ENCODE assay signal across 21 cellular contexts in the genomic region with DNA sequence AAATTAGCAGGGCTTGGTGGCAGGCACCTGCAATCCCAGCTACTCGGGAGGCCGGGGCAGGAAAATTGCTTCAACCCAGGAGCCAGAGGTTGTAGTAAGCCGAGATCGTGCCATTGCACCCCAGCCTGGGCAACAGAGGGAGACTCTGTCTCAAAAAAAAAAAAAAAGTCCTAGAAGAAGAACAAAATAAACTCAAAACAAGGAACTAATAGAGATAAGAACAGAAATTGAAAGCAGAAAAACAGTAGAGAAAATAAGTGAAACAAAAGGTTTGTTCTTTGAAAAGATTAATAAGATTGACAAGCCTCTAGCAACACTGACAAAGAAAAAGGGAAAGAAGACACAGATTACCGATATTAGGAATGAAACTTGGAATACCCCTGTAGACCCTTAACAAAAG. TPM values are rescaled to one million over a fixed set of nuclear protein-coding genes. Genes with fewer than 3 reads are reported as not detected.
A peak's percentile ranks its signal among the peaks of the same experiment; 100 is the strongest.
DNase-seq lines count a peak whose midpoint lies in the region; ATAC-seq and TF ChIP-seq lines count a peak whose summit lies in the region.
"Had no signal": no experiment of that assay in that cellular context is flagged by ENCODE, and none has a peak within 500 bp of the region (broad histone marks: within the 10 kb centered on the region; RNA-seq: fewer than 3 reads in every experiment).

No MANE protein-coding gene starts in this region.

- H3K4me1 Mint-ChIP-seq in IgD-negative memory B cell (peaks cover 0 to 16% (median 4%) of the 10 kb centered on the region in 3 donors), activated B cell treated with CpG ODN at 0.5 μM for 24 hours (peaks cover 10% of the 10 kb centered on the region)
- peaks cover 12% of the 10 kb centered on the region for H3K4me1 Mint-ChIP-seq in stimulated activated memory B cell treated with anti-CD40 and anti-IgM and Interleukin-4, amounts not matched to agents 10 μg/mL and 1 μg/mL and 100 μg/mL, for 72 hours

- POLR2A ChIA-PET in activated B cell treated with CpG ODN at 0.5 μM for 24 hours (lab: Charles Lee), result no interaction called here

- H3K4me3 Mint-ChIP-seq in IgD-negative memory B cell, result peak overlapping the region in 2 of 4 donors; percentile 7 to 48
- H3K4me3 Mint-ChIP-seq in activated B cell treated with CpG ODN at 0.5 μM for 24 hours, result no peak overlapping the region
- H3K4me3 Mint-ChIP-seq in stimulated activated memory B cell treated with anti-CD40 and anti-IgM and Interleukin-4, amounts not matched to agents 10 μg/mL and 1 μg/mL and 100 μg/mL, for 72 hours, result peak overlapping the region; percentile 10
- H3K4me3 Mint-ChIP-seq: CD8-positive, alpha-beta T cell; HFFc6 had no signal

- DNase-seq in NOMO-1 treated with DMSO at 0.1 percent for 48 hours (lab: John Stamatoyannopoulos, UW; ENCODE audit: unreplicated experiment) (peak; percentile 44), NOMO-1 treated with dmso at 0.1 percent for 144 hours (lab: John Stamatoyannopoulos, UW; ENCODE audit: unreplicated experiment) (no peak), activated B cell treated with CpG ODN at 0.5 μM for 24 hours (no peak), left colon (no peak), posterior vena cava (ENCODE audit: low spot score) (no peak)
- DNase-seq: 8988T, C1 segment of cervical spinal cord, DMS153, H7, HFFc6, NCI-H1694, NCI-H2081, NCI-H2171, NCI-H345, NCI-H524, NCI-H82, SIG-M5, SK-N-SH had no signal

- H3K9me3 Mint-ChIP-seq in IgD-negative memory B cell (peaks cover 0 to 4% (median 3%) of the 10 kb centered on the region in 3 donors), activated B cell treated with CpG ODN at 0.5 μM for 24 hours (peaks cover 9% of the 10 kb centered on the region)
- H3K9me3 Mint-ChIP-seq in stimulated activated memory B cell treated with anti-CD40 and anti-IgM and Interleukin-4, amounts not matched to agents 10 μg/mL and 1 μg/mL and 100 μg/mL, for 72 hours, result no peaks in the 10 kb centered on the region

- H3K27me3 Mint-ChIP-seq in IgD-negative memory B cell (peaks cover 5% of the 10 kb centered on the region), activated B cell treated with CpG ODN at 0.5 μM for 24 hours (peaks cover 11% of the 10 kb centered on the region)
- H3K27me3 Mint-ChIP-seq in stimulated activated memory B cell treated with anti-CD40 and anti-IgM and Interleukin-4, amounts not matched to agents 10 μg/mL and 1 μg/mL and 100 μg/mL, for 72 hours, result peaks cover under 1% of the 10 kb centered on the region

- ATAC-seq in activated B cell treated with CpG ODN at 0.5 μM for 24 hours (ENCODE audit: low read depth) (no peak), left colon (no peak)
- ATAC-seq in stimulated activated memory B cell treated with anti-CD40 and anti-IgM and Interleukin-4, amounts not matched to agents 10 μg/mL and 1 μg/mL and 100 μg/mL, for 72 hours, result no peak
- ATAC-seq: CD8-positive, alpha-beta T cell had no signal

- H3K27ac Mint-ChIP-seq in IgD-negative memory B cell (peak overlapping the region in 2 of 3 donors; percentile 34 to 36), activated B cell treated with CpG ODN at 0.5 μM for 24 hours (peak overlapping the region; percentile 30)
- H3K27ac Mint-ChIP-seq in stimulated activated memory B cell treated with anti-CD40 and anti-IgM and Interleukin-4, amounts not matched to agents 10 μg/mL and 1 μg/mL and 100 μg/mL, for 72 hours, result no peak overlapping the region
- H3K27ac Mint-ChIP-seq: CD8-positive, alpha-beta T cell; HFFc6 had no signal

- intact Hi-C loops in activated B cell treated with CpG ODN at 0.5 μM for 24 hours (cut with micrococcal nuclease) (no loop called here), left colon (cut with DNase I, micrococcal nuclease) (no loop called here), posterior vena cava (cut with DNase I) (no loop called here)

- no peak for TF ChIP-seq CTCF in activated B cell treated with CpG ODN at 0.5 μM for 24 hours (IDR thresholded peaks at IDR 0.05)

- peaks cover 2% of the 10 kb centered on the region for H3K36me3 Mint-ChIP-seq in IgD-negative memory B cell
- no peaks in the 10 kb centered on the region for H3K36me3 Mint-ChIP-seq in activated B cell treated with CpG ODN at 0.5 μM for 24 hours (ENCODE audit: low read depth)
- no peaks in the 10 kb centered on the region for H3K36me3 Mint-ChIP-seq in stimulated activated memory B cell treated with anti-CD40 and anti-IgM and Interleukin-4, amounts not matched to agents 10 μg/mL and 1 μg/mL and 100 μg/mL, for 72 hours
- H3K36me3 Mint-ChIP-seq: CD8-positive, alpha-beta T cell had no signal

- CTCF ChIA-PET in activated B cell treated with CpG ODN at 0.5 μM for 24 hours (lab: Charles Lee), result no interaction called here

RNA-seq across cellular contexts. Expression of a gene that starts 45.1 kb away (rescaled TPM):
- polyA plus RNA-seq in IgD-negative memory B cell, result 35.4 TPM
- total RNA-seq in activated B cell treated with CpG ODN at 0.5 μM for 24 hours, result 42.6 and 45.4 TPM in 2 replicates
- total RNA-seq in left colon, result 10 to 100 TPM; 18.6 to 33.4 TPM
- 10 to 100 TPM; 50.2 to 55.8 TPM for total RNA-seq in posterior vena cava

RNA-seq across cellular contexts. Expression of a gene that starts 47.2 kb away (rescaled TPM):
- 0.24 TPM for polyA plus RNA-seq in IgD-negative memory B cell
- not detected in 2 replicates for total RNA-seq in activated B cell treated with CpG ODN at 0.5 μM for 24 hours
- 1 to 10 TPM; 2.7 to 5.3 TPM for total RNA-seq in left colon
- total RNA-seq in posterior vena cava, result 1 to 10 TPM; 7.5 to 8.1 TPM
- total RNA-seq: HFFc6 had no signal
